ENCODE assay signal across 14 cellular contexts in genomic region chr10:84171700-84172434, GRCh38. TPM values are rescaled to one million over a fixed set of nuclear protein-coding genes. Genes with fewer than 3 reads are reported as not detected.
DNase-seq lines count a peak whose midpoint lies in the region; ATAC-seq, FAIRE-seq and TF ChIP-seq lines count a peak whose summit lies in the region.
"Not testable (repeated sequence)": the region's sequence is repeated elsewhere in the genome, so short reads cannot be mapped to it uniquely, and the experiment has no call there.
"Had no signal": no experiment of that assay in that cellular context is flagged by ENCODE, and none has a peak within 500 bp of the region (broad histone marks: within the 10 kb centered on the region; RNA-seq: fewer than 3 reads in every experiment).

No MANE protein-coding gene starts in this region.

- WGBS in mesenchymal stem cell: 90% methylated on average over 14 of the region's 21 CpGs

- H2BK12ac ChIP-seq in mesenchymal stem cell (ENCODE audit: low read length in 2 of 2): not testable (repeated sequence)

- H3K4me2 ChIP-seq in mesenchymal stem cell (ENCODE audit: low read length, poor library complexity, severe bottlenecking): peak overlapping the region; percentile 55

- ATAC-seq in GM18502 (IDR thresholded peaks at IDR 0.05; ENCODE audit: poor library complexity, unreplicated experiment) (peak; percentile 33), GM21723 (IDR thresholded peaks at IDR 0.05; ENCODE audit: unreplicated experiment) (peak; percentile 41), HG03025 (IDR thresholded peaks at IDR 0.05; ENCODE audit: low FRiP score, unreplicated experiment) (peak; percentile 26), HG03520 (IDR thresholded peaks at IDR 0.05; ENCODE audit: unreplicated experiment) (peak; percentile 33)

- DNase-seq in GM19239 (ENCODE audit: insufficient read length, low spot score); chondrocyte (ENCODE audit: low spot score); mesenchymal stem cell: not testable (repeated sequence)

- H2AFZ ChIP-seq in mesenchymal stem cell (ENCODE audit: low read depth, low read length): not testable (repeated sequence)

- peak overlapping the region in 1 of 2 experiments; percentile 46 for H3K4me3 ChIP-seq in mesenchymal stem cell (ENCODE audit: insufficient read depth in 1 of 2, low read depth in 1 of 2, low read length in 2 of 2)

- not testable (repeated sequence) for H3K9me3 Mint-ChIP-seq in chondrocyte (ENCODE audit: low read depth)

- H3K18ac ChIP-seq in mesenchymal stem cell (ENCODE audit: low read depth in 1 of 2, low read length in 2 of 2): not testable (repeated sequence)

- not testable (repeated sequence) for H3K27me3 Mint-ChIP-seq in chondrocyte (ENCODE audit: low read depth)

- peak overlapping the region; percentile 19 for H3K4me3 Mint-ChIP-seq in chondrocyte (ENCODE audit: unreplicated experiment)

- H3K9me3 ChIP-seq in mesenchymal stem cell (ENCODE audit: control insufficient read depth, low read length): not testable (repeated sequence)

- H3K27me3 ChIP-seq in mesenchymal stem cell (ENCODE audit: control insufficient read depth in 1 of 2, insufficient read depth in 1 of 2, low read length in 2 of 2): not testable (repeated sequence)

- H3K4ac ChIP-seq in mesenchymal stem cell (ENCODE audit: low read depth in 1 of 2, low read length in 2 of 2): not testable (repeated sequence)

- H3K23ac ChIP-seq in mesenchymal stem cell (ENCODE audit: low read length in 2 of 2): not testable (repeated sequence)

- H2BK120ac ChIP-seq in mesenchymal stem cell (ENCODE audit: low read depth, low read length): not testable (repeated sequence)

- not testable (repeated sequence) for H3K9ac ChIP-seq in mesenchymal stem cell (ENCODE audit: low read length)

- H2BK5ac ChIP-seq in mesenchymal stem cell (ENCODE audit: low read depth, low read length, poor library complexity, severe bottlenecking): peak overlapping the region; percentile 93

- H4K91ac ChIP-seq in mesenchymal stem cell (ENCODE audit: low read length): not testable (repeated sequence)

- not testable (repeated sequence) for H2BK15ac ChIP-seq in mesenchymal stem cell (ENCODE audit: low read depth, poor library complexity, severe bottlenecking)

- H3K36me3 ChIP-seq in mesenchymal stem cell (ENCODE audit: control insufficient read depth in 1 of 2, insufficient read depth in 2 of 2, low read depth in 1 of 2, low read length in 2 of 2): not testable (repeated sequence)

- not testable (repeated sequence) for TF ChIP-seq CTCF in chondrocyte (IDR thresholded peaks at IDR 0.05)

- peaks cover 23% of the 10 kb centered on the region for H3K4me1 ChIP-seq in mesenchymal stem cell (ENCODE audit: control insufficient read depth, insufficient read depth, low read depth, low read length)

- not testable (repeated sequence) for H4K8ac ChIP-seq in mesenchymal stem cell (ENCODE audit: low read length)

- not testable (repeated sequence) for H3K4me1 Mint-ChIP-seq in chondrocyte (ENCODE audit: low read depth)

- H3K14ac ChIP-seq in mesenchymal stem cell (ENCODE audit: low read length in 2 of 2): not testable (repeated sequence)

- not testable (repeated sequence) for H3K36me3 Mint-ChIP-seq in chondrocyte (ENCODE audit: low read depth)

- H2AK5ac ChIP-seq in mesenchymal stem cell (ENCODE audit: low read length, severe bottlenecking): not testable (repeated sequence)

- H3K27ac ChIP-seq in mesenchymal stem cell (ENCODE audit: low read length, poor library complexity, severe bottlenecking): peak overlapping the region; percentile 96

- not testable (repeated sequence) for H3K79me1 ChIP-seq in mesenchymal stem cell (replicated peaks; ENCODE audit: low read length, poor library complexity, severe bottlenecking)

- peak; percentile 89 for FAIRE-seq in GM19239 (lab: Jason Lieb, UNC)

- H3K27ac Mint-ChIP-seq in chondrocyte (ENCODE audit: unreplicated experiment): peak overlapping the region; percentile 63

RNA-seq across cellular contexts. Expression of gene GPR15LG, which starts 1.7 kb away (rescaled TPM):
- total RNA-seq in chondrocyte: not detected in 3 replicates
- polyA plus RNA-seq in mesenchymal stem cell (2013, experiment 1 of 2): not detected
- polyA plus RNA-seq in mesenchymal stem cell (2013, experiment 2 of 2): not detected
- total RNA-seq: activated CD8-positive, alpha-beta memory T cell treated with anti-CD3 and anti-CD28 coated beads, Interleukin-2, amount 10 ng/mL, durations not matched to agents 7 days and 5 days; ascending aorta; fibroblast of lung; left ventricle myocardium superior; T-cell; upper lobe of right lung; WTC11 had no signal
- polyA plus RNA-seq: fibroblast of lung had no signal

RNA-seq across cellular contexts. Expression of gene CDHR1, which starts 22.5 kb away (rescaled TPM):
- 0.24 to 5.1 TPM (median 3.5 TPM) in 3 replicates for total RNA-seq in chondrocyte
- 0.86 TPM for polyA plus RNA-seq in mesenchymal stem cell (2013, experiment 1 of 2)
- polyA plus RNA-seq in mesenchymal stem cell (2013, experiment 2 of 2): 0.75 TPM
- total RNA-seq: ascending aorta, fibroblast of lung had no signal

RNA-seq across cellular contexts. Expression of gene GHITM, which starts 32.6 kb away (rescaled TPM):
- total RNA-seq in chondrocyte: 106 to 114 TPM (median 109 TPM) in 3 replicates
- polyA plus RNA-seq in mesenchymal stem cell (2013, experiment 1 of 2): 108 TPM
- polyA plus RNA-seq in mesenchymal stem cell (2013, experiment 2 of 2): 114 TPM

RNA-seq across cellular contexts. Expression of gene LRIT2, which starts 53.5 kb away (rescaled TPM):
- total RNA-seq in chondrocyte: not detected in 3 replicates
- polyA plus RNA-seq in mesenchymal stem cell (2013, experiment 1 of 2): not detected
- not detected for polyA plus RNA-seq in mesenchymal stem cell (2013, experiment 2 of 2)
- total RNA-seq: activated CD8-positive, alpha-beta memory T cell treated with anti-CD3 and anti-CD28 coated beads, Interleukin-2, amount 10 ng/mL, durations not matched to agents 7 days and 5 days; ascending aorta; fibroblast of lung; left ventricle myocardium superior; T-cell; upper lobe of right lung; WTC11 had no signal
- polyA plus RNA-seq: fibroblast of lung had no signal
